In genomic region chr11:352456-353180, GRCh38 we compare ENCODE assay signal across 9 cellular contexts. TPM values are rescaled to one million over a fixed set of nuclear protein-coding genes. Genes with fewer than 3 reads are reported as not detected.
DNase-seq lines count a peak whose midpoint lies in the region; ATAC-seq, FAIRE-seq and TF ChIP-seq lines count a peak whose summit lies in the region.
"Had no signal": no experiment of that assay in that cellular context is flagged by ENCODE, and none has a peak within 500 bp of the region (broad histone marks: within the 10 kb centered on the region; RNA-seq: fewer than 3 reads in every experiment).

No MANE protein-coding gene starts in this region.

- TF ChIP-seq CTCF in kidney (IDR thresholded peaks at IDR 0.05; ENCODE audit: borderline replicate concordance, extremely low read depth, insufficient read depth), result no peak
- no peak for TF ChIP-seq CTCF in sigmoid colon (IDR thresholded peaks at IDR 0.05)

- intact Hi-C loops in CD4-positive, alpha-beta memory T cell (cut with micrococcal nuclease), result no loop called here
- intact Hi-C loops in kidney (cut with DNase I), result loop anchor here (10.0 kb wide), 1 partner anchor 48 kb away; the partner anchor contains the start of gene IFITM2
- intact Hi-C loops in sigmoid colon (cut with DNase I), result loop anchor here (1.0 kb wide), 1 partner anchor 26 kb away; no protein-coding TSS in a partner anchor

- no peaks in the 10 kb centered on the region for H3K9me3 ChIP-seq in CD4-positive, alpha-beta memory T cell (ENCODE audit: control insufficient read depth in 1 of 2, low read length in 2 of 2)
- H3K9me3 ChIP-seq in T-helper 17 cell (ENCODE audit: control insufficient read depth, low read length, poor library complexity, severe bottlenecking) (no peaks in the 10 kb centered on the region), kidney (ENCODE audit: control insufficient read depth in 1 of 2, low read length in 2 of 2) (no peaks in the 10 kb centered on the region), sigmoid colon (no peaks in the 10 kb centered on the region)

- H3K4me1 ChIP-seq in CD4-positive, alpha-beta memory T cell (ENCODE audit: insufficient read depth, low read length), result peaks cover 22% of the 10 kb centered on the region
- peaks cover 21% of the 10 kb centered on the region in 2 donors for H3K4me1 ChIP-seq in kidney (ENCODE audit: control insufficient read depth in 1 of 2, insufficient read depth in 1 of 2, low read depth in 1 of 2, low read length in 2 of 2)
- peaks cover 0 to 34% (median 33%) of the 10 kb centered on the region in 4 donors for H3K4me1 ChIP-seq in sigmoid colon

- no peak for DNase-seq in CD4-positive, alpha-beta memory T cell
- DNase-seq in T-helper 17 cell, result no peak
- DNase-seq in kidney, result no peak
- DNase-seq in sigmoid colon, result no peak
- no peak for DNase-seq in NCI-H446 (lab: John Stamatoyannopoulos, UW)
- DNase-seq: NCI-H345 had no signal

- H3K9me3 Mint-ChIP-seq in CD4-positive, alpha-beta memory T cell, result peaks cover 0 to 2% (median 0%) of the 10 kb centered on the region in 8 donors

- WGBS in sigmoid colon, 2 donors, result 89 to 91% methylated on average over 12 of the region's 12 CpGs

- CTCF ChIA-PET in CD4-positive, alpha-beta memory T cell (lab: Charles Lee; ENCODE audit: partially characterized antibody), result interaction anchor here (1.0 to 4.0 kb wide), 3 partner anchors 23 to 102 kb away, joined by 4 to 18 read pairs (median 5); no protein-coding TSS in a partner anchor

- peak overlapping the region in 6 of 7 donors; percentile 60 to 82 (median 78) for H3K27ac Mint-ChIP-seq in CD4-positive, alpha-beta memory T cell
- H3K27ac Mint-ChIP-seq in T-helper 17 cell, result peak overlapping the region; percentile 8

- no peak overlapping the region for H3K27ac ChIP-seq in CD4-positive, alpha-beta memory T cell (ENCODE audit: low read depth, low read length)
- H3K27ac ChIP-seq in kidney (ENCODE audit: low read depth in 2 of 2, low read length in 2 of 2), result peak overlapping the region; percentile 86 to 100
- H3K27ac ChIP-seq in sigmoid colon, result peak overlapping the region; percentile 98 to 100 (median 100)

- no peak for FAIRE-seq in kidney (lab: Jason Lieb, UNC)

- peaks cover 11 to 49% (median 34%) of the 10 kb centered on the region in 4 donors for H3K4me1 Mint-ChIP-seq in CD4-positive, alpha-beta memory T cell
- peaks cover 13% of the 10 kb centered on the region for H3K4me1 Mint-ChIP-seq in T-helper 17 cell

- ATAC-seq in T-helper 17 cell (no peak), GM21529 (IDR thresholded peaks at IDR 0.05; ENCODE audit: unreplicated experiment) (no peak), GM21515 (IDR thresholded peaks at IDR 0.05; ENCODE audit: unreplicated experiment) (no peak), GM19324 (IDR thresholded peaks at IDR 0.05; ENCODE audit: low FRiP score, unreplicated experiment) (no peak)

- H3K36me3 Mint-ChIP-seq in CD4-positive, alpha-beta memory T cell, result peaks cover 0 to 5% of the 10 kb centered on the region in 2 donors
- no peaks in the 10 kb centered on the region for H3K36me3 Mint-ChIP-seq in T-helper 17 cell (ENCODE audit: low read depth)

- H3K27me3 ChIP-seq in CD4-positive, alpha-beta memory T cell (ENCODE audit: insufficient read depth, low read length), result no peaks in the 10 kb centered on the region
- no peaks in the 10 kb centered on the region for H3K27me3 ChIP-seq in sigmoid colon

- H3K4me3 ChIP-seq in CD4-positive, alpha-beta memory T cell (ENCODE audit: low read length in 2 of 2), result no peak overlapping the region
- H3K4me3 ChIP-seq in kidney (ENCODE audit: low read length in 2 of 2) (no peak overlapping the region), sigmoid colon (no peak overlapping the region)

- no peaks in the 10 kb centered on the region for H3K27me3 Mint-ChIP-seq in CD4-positive, alpha-beta memory T cell
- H3K27me3 Mint-ChIP-seq in T-helper 17 cell, result no peaks in the 10 kb centered on the region

- TF ChIP-seq EP300 in sigmoid colon (IDR thresholded peaks at IDR 0.05), result no peak

- H3K4me3 Mint-ChIP-seq in CD4-positive, alpha-beta memory T cell, result peak overlapping the region in 1 of 8 donors; percentile 55
- H3K4me3 Mint-ChIP-seq in T-helper 17 cell, result no peak overlapping the region

- POLR2A ChIA-PET in CD4-positive, alpha-beta memory T cell (lab: Charles Lee; ENCODE audit: partially characterized antibody), result interaction anchor here (0.8 to 4.1 kb wide), 2 partner anchors 37 to 47 kb away, joined by 3 to 55 read pairs; partner anchors contain the start of gene IFITM1

- no peak for TF ChIP-seq POLR2A in sigmoid colon (IDR thresholded peaks at IDR 0.05)

- no peaks in the 10 kb centered on the region for H3K36me3 ChIP-seq in CD4-positive, alpha-beta memory T cell (ENCODE audit: insufficient read depth, low read length)
- H3K36me3 ChIP-seq in kidney (ENCODE audit: control insufficient read depth in 1 of 2, insufficient read depth in 2 of 2, low read length in 2 of 2) (no peaks in the 10 kb centered on the region), sigmoid colon (no peaks in the 10 kb centered on the region)

- peak overlapping the region in 1 of 2 donors; percentile 9 for H3K9ac ChIP-seq in kidney (ENCODE audit: low read length in 2 of 2)

RNA-seq across cellular contexts. Expression of gene B4GALNT4, which starts 16.7 kb away (rescaled TPM):
- total RNA-seq in CD4-positive, alpha-beta memory T cell, result 1 to 10 TPM; 2.2 to 2.4 TPM
- polyA plus RNA-seq in CD4-positive, alpha-beta memory T cell, result not detected
- total RNA-seq in T-helper 17 cell (1 to 10 TPM; 6.0 to 8.6 TPM), kidney (1.4 TPM), sigmoid colon (1 to 10 TPM; 1.4 to 9.1 (median 2.7) TPM)
- polyA plus RNA-seq in kidney (ENCODE audit: insufficient read depth, low read depth, low replicate concordance) (0.82 TPM), sigmoid colon (1 to 10 TPM in 2 of 3 donors, not detected in 1; 7.6 to 7.8 TPM)

RNA-seq across cellular contexts. Expression of gene IFITM3, which starts 32.0 kb away (rescaled TPM):
- 1 to 10 TPM; 6.2 to 7.2 TPM for total RNA-seq in CD4-positive, alpha-beta memory T cell
- polyA plus RNA-seq in CD4-positive, alpha-beta memory T cell, result 100 to 1,000 TPM in 1 of 2 donors, 1 to 10 TPM in 1; 9.1 to 108 TPM
- total RNA-seq in T-helper 17 cell (10 to 100 TPM in 1 of 2 donors, 1 to 10 TPM in 1; 2.5 to 25.2 TPM), kidney (1,286 TPM), sigmoid colon (100 to 1,000 TPM; 278 to 463 (median 291) TPM)
- polyA plus RNA-seq in kidney (ENCODE audit: insufficient read depth, low read depth, low replicate concordance) (1,281 TPM), sigmoid colon (1,000 to 10,000 TPM in 1 of 3 donors, 100 to 1,000 TPM in 2; 116 to 1,104 (median 383) TPM)

RNA-seq across cellular contexts. Expression of gene IFITM1, which starts 38.8 kb away (rescaled TPM):
- 100 to 1,000 TPM; 119 to 121 TPM for total RNA-seq in CD4-positive, alpha-beta memory T cell
- 1,000 to 10,000 TPM; 2,073 to 2,173 TPM for polyA plus RNA-seq in CD4-positive, alpha-beta memory T cell
- total RNA-seq in T-helper 17 cell, result 100 to 1,000 TPM; 344 to 363 TPM
- total RNA-seq in kidney, result 440 TPM
- 248 TPM for polyA plus RNA-seq in kidney (ENCODE audit: insufficient read depth, low read depth, low replicate concordance)
- 10 to 100 TPM; 82.4 to 94.2 (median 92.6) TPM for total RNA-seq in sigmoid colon
- polyA plus RNA-seq in sigmoid colon, result 100 to 1,000 TPM in 1 of 3 donors, 10 to 100 TPM in 2; 41.2 to 580 (median 58.9) TPM

RNA-seq across cellular contexts. Expression of gene PKP3, which starts 41.4 kb away (rescaled TPM):
- total RNA-seq in CD4-positive, alpha-beta memory T cell, result not detected
- polyA plus RNA-seq in CD4-positive, alpha-beta memory T cell, result under 1 TPM in 1 of 2 donors, not detected in 1; 0.14 TPM
- total RNA-seq in T-helper 17 cell (not detected), kidney (3.6 TPM), sigmoid colon (under 1 TPM in 2 of 4 donors, not detected in 2; 0.27 to 0.71 TPM)
- polyA plus RNA-seq in kidney (ENCODE audit: insufficient read depth, low read depth, low replicate concordance) (1.9 TPM), sigmoid colon (100 to 1,000 TPM in 1 of 3 donors, 10 to 100 TPM in 2; 57.1 to 140 (median 86.7) TPM)

RNA-seq across cellular contexts. Expression of gene IFITM2, which starts 45.0 kb away (rescaled TPM):
- 100 to 1,000 TPM; 202 to 203 TPM for total RNA-seq in CD4-positive, alpha-beta memory T cell
- 1,000 to 10,000 TPM; 2,491 to 3,716 TPM for polyA plus RNA-seq in CD4-positive, alpha-beta memory T cell
- total RNA-seq in T-helper 17 cell (100 to 1,000 TPM; 550 to 570 TPM), kidney (1,111 TPM), sigmoid colon (100 to 1,000 TPM in 3 of 4 donors, 10 to 100 TPM in 1; 79.8 to 187 (median 141) TPM)
- polyA plus RNA-seq in kidney (ENCODE audit: insufficient read depth, low read depth, low replicate concordance) (814 TPM), sigmoid colon (100 to 1,000 TPM in 2 of 3 donors, 10 to 100 TPM in 1; 73.3 to 461 (median 164) TPM)

Comparison
In these comparisons a context has a peak if more than half of its experiments do, and no peak if none do; other contexts are left out.
1. RNA of gene IFITM3, which starts 32.0 kb away (total RNA-seq): 1,286 TPM in kidney (single experiment) and 278 to 463 TPM in sigmoid colon; 2.5 to 25.2 TPM in T-helper 17 cell and 6.2 to 7.2 TPM in CD4-positive, alpha-beta memory T cell; every median in the first group is over 10 times any median in the second.